In genomic region chr7:100673302-100673941, GRCh38 we compare ENCODE assay signal across 8 cellular contexts. TPM values are rescaled to one million over a fixed set of nuclear protein-coding genes. Genes with fewer than 3 reads are reported as not detected.
DNase-seq lines count a peak whose midpoint lies in the region; ATAC-seq and TF ChIP-seq lines count a peak whose summit lies in the region.

TSS of gene GNB2 (plus strand) at chr7:100673740. CDS start at chr7:100676266, 2,526 bp downstream.

- peak within 1 kb of the TSS; percentile 86 for H3K4me3 ChIP-seq in SU-DHL-6 (ENCODE audit: insufficient read depth, low read length, poor library complexity, severe bottlenecking)
- H3K4me3 ChIP-seq in ovary = peak within 1 kb of the TSS; percentile 77
- H3K4me3 ChIP-seq in thyroid gland (replicated peaks in 1 of 3) = peak within 1 kb of the TSS; percentile 27 to 93 (median 66)

- TF ChIP-seq EP300 in ovary (IDR thresholded peaks at IDR 0.05) = peak; percentile 65

- H3K9me3 ChIP-seq in SU-DHL-6 (ENCODE audit: insufficient read depth, low read length) = no peaks in the 10 kb centered on the region
- H3K9me3 ChIP-seq in ovary = no peaks in the 10 kb centered on the region
- H3K9me3 ChIP-seq in thyroid gland = no peaks in the 10 kb centered on the region

- H3K27me3 Mint-ChIP-seq in activated naive CD8-positive, alpha-beta T cell treated with anti-CD3 and anti-CD28 coated beads, Interleukin-2, amount 10 ng/mL, durations not matched to agents 7 days and 5 days = peaks cover 7% of the 10 kb centered on the region

- peak within 1 kb of the TSS; percentile 70 for H3K27ac ChIP-seq in SU-DHL-6 (ENCODE audit: low read depth, low read length)
- peak within 1 kb of the TSS; percentile 96 to 97 for H3K27ac ChIP-seq in ovary
- peak within 1 kb of the TSS; percentile 91 to 95 (median 95) for H3K27ac ChIP-seq in thyroid gland

- peaks cover 14% of the 10 kb centered on the region for H3K36me3 Mint-ChIP-seq in activated naive CD8-positive, alpha-beta T cell treated with anti-CD3 and anti-CD28 coated beads, Interleukin-2, amount 10 ng/mL, durations not matched to agents 7 days and 5 days

- TF ChIP-seq POLR2A in ovary (IDR thresholded peaks at IDR 0.05) (peak; percentile 91), thyroid gland (IDR thresholded peaks at IDR 0.05) (peak; percentile 78 to 89)

- H3K36me3 ChIP-seq in SU-DHL-6 (ENCODE audit: low read length) = no peaks in the 10 kb centered on the region
- H3K36me3 ChIP-seq in ovary = no peaks in the 10 kb centered on the region
- peaks cover 19% of the 10 kb centered on the region in 2 donors for H3K36me3 ChIP-seq in thyroid gland

- TF ChIP-seq CTCF in GM10266 (IDR thresholded peaks at IDR 0.05; ENCODE audit: control insufficient read depth, insufficient read depth, low read depth, missing control alignments) (no peak), SU-DHL-6 (IDR thresholded peaks at IDR 0.05; ENCODE audit: insufficient read depth, low read length, poor library complexity, severe bottlenecking) (no peak), ovary (IDR thresholded peaks at IDR 0.05) (peak in 1 of 3 donors; percentile 33), thyroid gland (IDR thresholded peaks at IDR 0.05) (peak in 2 of 6 experiments; percentile 31 to 38)

- H2AFZ ChIP-seq in SU-DHL-6 (ENCODE audit: low read depth, low read length, severe bottlenecking) = peak within 1 kb of the TSS; percentile 52

- H3K79me2 ChIP-seq in SU-DHL-6 (ENCODE audit: insufficient read depth, low read length) = peaks cover 13% of the 10 kb centered on the region

- peaks cover 16% of the 10 kb centered on the region for H3K4me1 Mint-ChIP-seq in activated naive CD8-positive, alpha-beta T cell treated with anti-CD3 and anti-CD28 coated beads, Interleukin-2, amount 10 ng/mL, durations not matched to agents 7 days and 5 days

- WGBS in ovary, 3 donors = 0 to 1% (median 1%) methylated on average over 36 to 63 of the region's 65 CpGs
- 0 to 1% methylated on average over 1 to 14 of the region's 65 CpGs for WGBS in thyroid gland, 2 donors

- peak within 1 kb of the TSS; percentile 87 for H3K9ac ChIP-seq in SU-DHL-6 (ENCODE audit: low read length)

- H3F3A ChIP-seq in SU-DHL-6 (ENCODE audit: insufficient read depth) = peaks cover 10% of the 10 kb centered on the region

- H3K9me3 Mint-ChIP-seq in activated naive CD8-positive, alpha-beta T cell treated with anti-CD3 and anti-CD28 coated beads, Interleukin-2, amount 10 ng/mL, durations not matched to agents 7 days and 5 days = no peaks in the 10 kb centered on the region

- H3K4me1 ChIP-seq in ovary (ENCODE audit: insufficient read depth) (peaks cover 1% of the 10 kb centered on the region), thyroid gland (peaks cover 8 to 11% of the 10 kb centered on the region in 2 donors)

- peak; percentile 98 for DNase-seq in GM10266 (ENCODE audit: extremely low spot score)
- DNase-seq in NCI-H128 (lab: John Stamatoyannopoulos, UW; ENCODE audit: unreplicated experiment) = peak; percentile 97
- peak; percentile 100 for DNase-seq in activated naive CD8-positive, alpha-beta T cell treated with anti-CD3 and anti-CD28 coated beads, Interleukin-2, amount 10 ng/mL, durations not matched to agents 7 days and 5 days
- DNase-seq in head of caudate nucleus = peak; percentile 99 to 100 (median 99)
- DNase-seq in ovary = peak; percentile 99 to 100 (median 100)
- peak; percentile 99 to 100 for DNase-seq in thyroid gland

- intact Hi-C loops in head of caudate nucleus (cut with DNase I) (loop anchor here (2.0 kb wide), 1 partner anchor 87 kb away; the partner anchor contains the start of genes FBXO24 and LRCH4), ovary (cut with DNase I) (loop anchor here in 1 of 4 donors (5.0 kb wide), 2 partner anchors 71 to 136 kb away; partner anchors contain the start of genes AGFG2 and PCOLCE), thyroid gland (cut with DNase I) (no loop called here)

- H3K9me2 ChIP-seq in SU-DHL-6 (replicated peaks; ENCODE audit: insufficient read depth, low read length) = no peaks in the 10 kb centered on the region

- H3K27ac Mint-ChIP-seq in activated naive CD8-positive, alpha-beta T cell treated with anti-CD3 and anti-CD28 coated beads, Interleukin-2, amount 10 ng/mL, durations not matched to agents 7 days and 5 days = peak within 1 kb of the TSS; percentile 95

- peak; percentile 72 for ATAC-seq in HG02678 (IDR thresholded peaks at IDR 0.05; ENCODE audit: unreplicated experiment)
- peak; percentile 64 for ATAC-seq in activated naive CD8-positive, alpha-beta T cell treated with anti-CD3 and anti-CD28 coated beads, Interleukin-2, amount 10 ng/mL, durations not matched to agents 7 days and 5 days (ENCODE audit: low read depth)

- H3K4me2 ChIP-seq in SU-DHL-6 (ENCODE audit: low read depth, low read length, poor library complexity, severe bottlenecking) = peak within 1 kb of the TSS; percentile 71

- H3K27me3 ChIP-seq in SU-DHL-6 (ENCODE audit: low read length) (no peaks in the 10 kb centered on the region), ovary (no peaks in the 10 kb centered on the region), thyroid gland (no peaks in the 10 kb centered on the region)

- POLR2A ChIA-PET in activated naive CD8-positive, alpha-beta T cell treated with anti-CD3 and anti-CD28 coated beads, Interleukin-2, amount 10 ng/mL, durations not matched to agents 7 days and 5 days (lab: Charles Lee) = interaction anchor here (0.7 to 1.6 kb wide), 10 partner anchors 10 to 573 kb away, joined by 3 to 13 read pairs (median 6); partner anchors contain the start of genes GIGYF1, MEPCE, MOSPD3 and POP7

- no peaks in the 10 kb centered on the region; the same call in 1 of the 2 replicates for H4K20me1 ChIP-seq in SU-DHL-6 (ENCODE audit: low read depth, low read length)

- peak within 1 kb of the TSS; percentile 98 for H3K4me3 Mint-ChIP-seq in activated naive CD8-positive, alpha-beta T cell treated with anti-CD3 and anti-CD28 coated beads, Interleukin-2, amount 10 ng/mL, durations not matched to agents 7 days and 5 days

RNA-seq across cellular contexts. Expression of gene GNB2, which starts in this region (rescaled TPM):
- 100 to 1,000 TPM; 203 to 216 TPM for total RNA-seq in activated naive CD8-positive, alpha-beta T cell treated with anti-CD3 and anti-CD28 coated beads, Interleukin-2, amount 10 ng/mL, durations not matched to agents 7 days and 5 days
- 100 to 1,000 TPM; 109 to 281 (median 216) TPM for total RNA-seq in ovary
- 100 to 1,000 TPM in 1 of 2 donors, 10 to 100 TPM in 1; 18.9 to 187 TPM for polyA plus RNA-seq in ovary
- total RNA-seq in thyroid gland = 100 to 1,000 TPM; 168 to 221 (median 186) TPM

Comparison
In these comparisons a context has a peak if more than half of its experiments do, and no peak if none do; other contexts are left out.
1. Peak in every context shown above with its lines: DNase-seq, ATAC-seq, H3K4me3 ChIP-seq and H3K27ac ChIP-seq.